15 cellular contexts compared by ENCODE assay signal in the genomic region with DNA sequence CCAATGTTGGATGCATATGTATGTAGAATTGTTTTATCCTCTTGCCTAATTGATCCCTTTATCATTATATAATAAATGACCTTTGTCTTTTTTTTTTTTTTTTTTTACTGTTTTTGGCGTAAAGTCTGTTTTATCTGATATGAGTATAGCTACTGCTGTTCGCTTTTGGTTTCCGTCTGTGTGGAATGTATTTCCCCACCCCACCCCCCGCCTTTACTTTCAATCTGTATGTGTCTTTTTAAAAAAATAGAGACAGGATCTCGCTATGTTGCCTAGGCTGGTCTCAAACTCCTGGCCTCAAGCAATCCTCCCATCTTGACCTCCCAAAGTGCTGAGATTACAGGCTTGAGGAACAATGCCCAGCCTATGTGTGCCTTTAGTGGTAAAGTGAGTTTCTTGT. TPM values are rescaled to one million over a fixed set of nuclear protein-coding genes. Genes with fewer than 3 reads are reported as not detected.
DNase-seq lines count a peak whose midpoint lies in the region; ATAC-seq lines count a peak whose summit lies in the region.
"Had no signal": no experiment of that assay in that cellular context is flagged by ENCODE, and none has a peak within 500 bp of the region (broad histone marks: within the 10 kb centered on the region; RNA-seq: fewer than 3 reads in every experiment).

No MANE protein-coding gene starts in this region.

- H3K4me3 Mint-ChIP-seq in activated T-helper 1 cell treated with anti-CD3 and anti-CD28 coated beads, Interleukin-12 subunit alpha, Interleukin-12 subunit beta, Interleukin-2, Interleukin-4 antibody, amounts not matched to agents 30 ng/mL and 10 ng/mL and 1 ng/mL, durations not matched to agents 14 hours and 24 hours and 36 hours, result peak overlapping the region; percentile 63

- ATAC-seq in HG02759 (IDR thresholded peaks at IDR 0.05; ENCODE audit: unreplicated experiment) (peak; percentile 38), HG03520 (IDR thresholded peaks at IDR 0.05; ENCODE audit: unreplicated experiment) (no peak)
- ATAC-seq in stimulated activated naive CD8-positive, alpha-beta T cell treated with anti-CD3 and anti-CD28 coated beads, Interleukin-15, Interleukin-2, amounts not matched to agents 100 U/mL and 50 U/mL, for 24 hours, result peak; percentile 77
- ATAC-seq: foreskin keratinocyte, psoas muscle, Right ventricle myocardium inferior had no signal

- DNase-seq in activated effector memory CD4-positive, alpha-beta T cell treated with anti-CD3 and anti-CD28 coated beads, Interleukin-2, amount 50 U/mL, for 16 hours, result peak; percentile 76
- no peak for DNase-seq in activated effector memory CD4-positive, alpha-beta T cell treated with Interleukin-2 at 50 U/mL for 16 hours
- no peak for DNase-seq in activated T-helper 1 cell treated with anti-CD3 and anti-CD28 coated beads, Interleukin-12 subunit alpha, Interleukin-12 subunit beta, Interleukin-2, Interleukin-4 antibody, amounts not matched to agents 30 ng/mL and 10 ng/mL and 1 ng/mL, durations not matched to agents 14 hours and 24 hours and 36 hours (ENCODE audit: low spot score)
- DNase-seq in stimulated activated naive CD8-positive, alpha-beta T cell treated with anti-CD3 and anti-CD28 coated beads, Interleukin-15, Interleukin-2, amounts not matched to agents 100 U/mL and 50 U/mL, for 24 hours, result peak; percentile 46
- DNase-seq in EL (no peak), globus pallidus (ENCODE audit: low spot score) (no peak)
- DNase-seq: anterior cingulate cortex, foreskin keratinocyte, naive B cell, NCI-H1105 treated with DMSO at 0.1 percent for 48 hours, NCI-H2171 treated with DMSO at 0.1 percent for 48 hours, psoas muscle had no signal

- intact Hi-C loops in activated T-helper 1 cell treated with anti-CD3 and anti-CD28 coated beads, Interleukin-12 subunit alpha, Interleukin-12 subunit beta, Interleukin-2, Interleukin-4 antibody, amounts not matched to agents 30 ng/mL and 10 ng/mL and 1 ng/mL, durations not matched to agents 14 hours and 24 hours and 36 hours (cut with micrococcal nuclease), result loop anchor here (1.0 to 5.0 kb wide), 7 partner anchors 14 to 279 kb away; a partner anchor contains a TSS

- peaks cover 70% of the 10 kb centered on the region for H3K4me1 Mint-ChIP-seq in activated T-helper 1 cell treated with anti-CD3 and anti-CD28 coated beads, Interleukin-12 subunit alpha, Interleukin-12 subunit beta, Interleukin-2, Interleukin-4 antibody, amounts not matched to agents 30 ng/mL and 10 ng/mL and 1 ng/mL, durations not matched to agents 14 hours and 24 hours and 36 hours (ENCODE audit: low read depth)
- H3K4me1 Mint-ChIP-seq: naive B cell had no signal

- H3K27me3 Mint-ChIP-seq in activated T-helper 1 cell treated with anti-CD3 and anti-CD28 coated beads, Interleukin-12 subunit alpha, Interleukin-12 subunit beta, Interleukin-2, Interleukin-4 antibody, amounts not matched to agents 30 ng/mL and 10 ng/mL and 1 ng/mL, durations not matched to agents 14 hours and 24 hours and 36 hours (ENCODE audit: insufficient read depth), result no peaks in the 10 kb centered on the region

- no peaks in the 10 kb centered on the region for H3K9me3 Mint-ChIP-seq in activated T-helper 1 cell treated with anti-CD3 and anti-CD28 coated beads, Interleukin-12 subunit alpha, Interleukin-12 subunit beta, Interleukin-2, Interleukin-4 antibody, amounts not matched to agents 30 ng/mL and 10 ng/mL and 1 ng/mL, durations not matched to agents 14 hours and 24 hours and 36 hours
- H3K9me3 Mint-ChIP-seq: naive B cell had no signal

- peak overlapping the region; percentile 83 for H3K27ac Mint-ChIP-seq in activated T-helper 1 cell treated with anti-CD3 and anti-CD28 coated beads, Interleukin-12 subunit alpha, Interleukin-12 subunit beta, Interleukin-2, Interleukin-4 antibody, amounts not matched to agents 30 ng/mL and 10 ng/mL and 1 ng/mL, durations not matched to agents 14 hours and 24 hours and 36 hours
- H3K27ac Mint-ChIP-seq: naive B cell had no signal

- peaks cover 3% of the 10 kb centered on the region for H3K36me3 Mint-ChIP-seq in activated T-helper 1 cell treated with anti-CD3 and anti-CD28 coated beads, Interleukin-12 subunit alpha, Interleukin-12 subunit beta, Interleukin-2, Interleukin-4 antibody, amounts not matched to agents 30 ng/mL and 10 ng/mL and 1 ng/mL, durations not matched to agents 14 hours and 24 hours and 36 hours (ENCODE audit: low read depth)
- H3K36me3 Mint-ChIP-seq: naive B cell had no signal

RNA-seq across cellular contexts. Expression of a gene that starts 11.3 kb away (rescaled TPM):
- total RNA-seq in activated T-helper 1 cell treated with anti-CD3 and anti-CD28 coated beads, Interleukin-12 subunit alpha, Interleukin-12 subunit beta, Interleukin-2, Interleukin-4 antibody, amounts not matched to agents 30 ng/mL and 10 ng/mL and 1 ng/mL, durations not matched to agents 14 hours and 24 hours and 36 hours, result 22.7 and 23.7 TPM in 2 replicates

Comparison
In these comparisons a context has a peak if more than half of its experiments do, and no peak if none do; other contexts are left out.
1. DNase-seq: peak in activated effector memory CD4-positive, alpha-beta T cell treated with anti-CD3 and anti-CD28 coated beads, Interleukin-2, amount 50 U/mL, for 16 hours (single experiment) and stimulated activated naive CD8-positive, alpha-beta T cell treated with anti-CD3 and anti-CD28 coated beads, Interleukin-15, Interleukin-2, amounts not matched to agents 100 U/mL and 50 U/mL, for 24 hours (single experiment); none in activated effector memory CD4-positive, alpha-beta T cell treated with Interleukin-2 at 50 U/mL for 16 hours (single experiment), activated T-helper 1 cell treated with anti-CD3 and anti-CD28 coated beads, Interleukin-12 subunit alpha, Interleukin-12 subunit beta, Interleukin-2, Interleukin-4 antibody, amounts not matched to agents 30 ng/mL and 10 ng/mL and 1 ng/mL, durations not matched to agents 14 hours and 24 hours and 36 hours (single experiment), EL (single experiment) and globus pallidus (single experiment).